Comparison of ENCODE assay signal across 24 cellular contexts in genomic region chr7:120718361-120718760, GRCh38.
"Had no signal": no experiment of that assay in that cellular context is flagged by ENCODE, and none has a peak within 500 bp of the region (broad histone marks: within the 10 kb centered on the region; RNA-seq: fewer than 3 reads in every experiment).

No MANE protein-coding gene starts in this region.

- DNase-seq: activated CD4-positive, alpha-beta memory T cell treated with anti-CD3 and anti-CD28 coated beads for 36 hours; activated CD4-positive, alpha-beta T cell treated with anti-CD3 and anti-CD28 coated beads for 36 hours; activated CD4-positive, alpha-beta T cell treated with anti-CD3 and anti-CD28 coated beads, Interleukin-2, amount 10 ng/mL, durations not matched to agents 24 days and 14 days; activated CD4-positive, CD25-positive, alpha-beta regulatory T cell; activated CD4-positive, CD25-positive, alpha-beta regulatory T cell treated with anti-CD3 and anti-CD28 coated beads, Interleukin-2, amount 50 U/mL, for 72 hours; activated CD8-positive, alpha-beta memory T cell treated with anti-CD3 and anti-CD28 coated beads, Interleukin-2, amount 50 U/mL, for 48 hours; activated gamma-delta T cell; activated naive CD4-positive, alpha-beta T cell; activated naive CD4-positive, alpha-beta T cell treated with anti-CD3 and anti-CD28 coated beads, Interleukin-2, amount 10 ng/mL, durations not matched to agents 7 days and 5 days; activated naive CD8-positive, alpha-beta T cell treated with anti-CD3 and anti-CD28 coated beads, Interleukin-2, amount 10 ng/mL, durations not matched to agents 7 days and 5 days; activated T-cell treated with anti-CD3 and anti-CD28 coated beads for 4 hours; activated T-cell treated with anti-CD3 and anti-CD28 coated beads, Interleukin-2, amount 50 U/mL, for 24 hours; activated T-cell treated with anti-CD3 and anti-CD28 coated beads, Interleukin-2, amount 50 U/mL, for 72 hours; central memory CD4-positive, alpha-beta T cell; cerebellar nuclear complex; effector CD4-positive, alpha-beta T cell; effector memory CD8-positive, alpha-beta T cell; erythroblast; foreskin keratinocyte; gastrocnemius medialis; glutamatergic neuron; heart left ventricle; T-helper 2 cell had no signal

- ATAC-seq: activated CD4-positive, alpha-beta T cell treated with anti-CD3 and anti-CD28 coated beads for 36 hours; activated naive CD4-positive, alpha-beta T cell treated with anti-CD3 and anti-CD28 coated beads, Interleukin-2, amount 50 U/mL, for 72 hours; activated T-cell treated with anti-CD3 and anti-CD28 coated beads, Interleukin-2, amount 50 U/mL, for 72 hours; effector memory CD8-positive, alpha-beta T cell; foreskin keratinocyte; gastrocnemius medialis; heart left ventricle had no signal
